Comparison of ENCODE assay signal across 9 cellular contexts in genomic region chr15:77907824-77908751, GRCh38.
DNase-seq lines count a peak whose midpoint lies in the region; ATAC-seq and TF ChIP-seq lines count a peak whose summit lies in the region.
"Had no signal": no experiment of that assay in that cellular context is flagged by ENCODE, and none has a peak within 500 bp of the region (broad histone marks: within the 10 kb centered on the region; RNA-seq: fewer than 3 reads in every experiment).

No MANE protein-coding gene starts in this region.

- H3K9ac ChIP-seq in NT2/D1 (ENCODE audit: insufficient read length, low read depth) = peak overlapping the region; percentile 33

- H3K27me3 ChIP-seq in NT2/D1 (ENCODE audit: insufficient read depth, insufficient read length) = no peaks in the 10 kb centered on the region
- H3K27me3 ChIP-seq in tibial nerve = no peaks in the 10 kb centered on the region

- peaks cover 4% of the 10 kb centered on the region for H3K27me3 Mint-ChIP-seq in activated naive CD8-positive, alpha-beta T cell treated with anti-CD3 and anti-CD28 coated beads, Interleukin-2, amount 50 U/mL, for 24 hours
- peaks cover 20% of the 10 kb centered on the region for H3K27me3 Mint-ChIP-seq in stimulated activated naive CD8-positive, alpha-beta T cell treated with anti-CD3 and anti-CD28 coated beads, Interleukin-15, amount 100 ng/mL, for 72 hours

- no peak for TF ChIP-seq EP300 in tibial nerve (IDR thresholded peaks at IDR 0.05)

- H3K4me1 ChIP-seq in NT2/D1 (ENCODE audit: insufficient read depth, insufficient read length) (peaks cover 9% of the 10 kb centered on the region), tibial nerve (no peaks in the 10 kb centered on the region)

- no peak overlapping the region for H3K27ac ChIP-seq in tibial nerve
- H3K27ac ChIP-seq: thoracic aorta had no signal

- H3K27ac Mint-ChIP-seq in activated naive CD8-positive, alpha-beta T cell treated with anti-CD3 and anti-CD28 coated beads, Interleukin-2, amount 50 U/mL, for 24 hours = no peak overlapping the region
- H3K27ac Mint-ChIP-seq in stimulated activated naive CD8-positive, alpha-beta T cell treated with anti-CD3 and anti-CD28 coated beads, Interleukin-15, amount 100 ng/mL, for 72 hours = no peak overlapping the region

- no peaks in the 10 kb centered on the region for H3K9me3 Mint-ChIP-seq in activated naive CD8-positive, alpha-beta T cell treated with anti-CD3 and anti-CD28 coated beads, Interleukin-2, amount 50 U/mL, for 24 hours
- no peaks in the 10 kb centered on the region for H3K9me3 Mint-ChIP-seq in stimulated activated naive CD8-positive, alpha-beta T cell treated with anti-CD3 and anti-CD28 coated beads, Interleukin-15, amount 100 ng/mL, for 72 hours

- no peak for TF ChIP-seq POLR2A in tibial nerve (IDR thresholded peaks at IDR 0.05)

- no peaks in the 10 kb centered on the region for H3K36me3 ChIP-seq in NT2/D1 (ENCODE audit: insufficient read depth, insufficient read length, low read length)
- no peaks in the 10 kb centered on the region for H3K36me3 ChIP-seq in tibial nerve
- H3K36me3 ChIP-seq: thoracic aorta had no signal

- 61 to 66% methylated on average over 28 of the region's 28 CpGs for WGBS in tibial nerve, 2 donors

- peak; percentile 55 for ATAC-seq in activated naive CD8-positive, alpha-beta T cell treated with anti-CD3 and anti-CD28 coated beads, Interleukin-2, amount 50 U/mL, for 24 hours
- peak; percentile 87 for ATAC-seq in left lobe of liver
- ATAC-seq in stimulated activated naive CD8-positive, alpha-beta T cell treated with anti-CD3 and anti-CD28 coated beads, Interleukin-15, amount 100 ng/mL, for 72 hours = peak; percentile 68
- ATAC-seq in HG02973 (IDR thresholded peaks at IDR 0.05; ENCODE audit: unreplicated experiment) = no peak

- H3K4me3 ChIP-seq in NT2/D1 (ENCODE audit: insufficient read length, low read depth) (no peak overlapping the region), tibial nerve (no peak overlapping the region)
- H3K4me3 ChIP-seq: thoracic aorta had no signal

- no peaks in the 10 kb centered on the region for H3K9me3 ChIP-seq in NT2/D1 (ENCODE audit: insufficient read depth, low read length)
- no peaks in the 10 kb centered on the region for H3K9me3 ChIP-seq in tibial nerve
- H3K9me3 ChIP-seq: thoracic aorta had no signal

- H3K4me3 Mint-ChIP-seq in activated naive CD8-positive, alpha-beta T cell treated with anti-CD3 and anti-CD28 coated beads, Interleukin-2, amount 50 U/mL, for 24 hours = no peak overlapping the region
- no peak overlapping the region for H3K4me3 Mint-ChIP-seq in stimulated activated naive CD8-positive, alpha-beta T cell treated with anti-CD3 and anti-CD28 coated beads, Interleukin-15, amount 100 ng/mL, for 72 hours

- H3K36me3 Mint-ChIP-seq in activated naive CD8-positive, alpha-beta T cell treated with anti-CD3 and anti-CD28 coated beads, Interleukin-2, amount 50 U/mL, for 24 hours (ENCODE audit: low read depth) = no peaks in the 10 kb centered on the region

- no peaks in the 10 kb centered on the region for H3K4me1 Mint-ChIP-seq in activated naive CD8-positive, alpha-beta T cell treated with anti-CD3 and anti-CD28 coated beads, Interleukin-2, amount 50 U/mL, for 24 hours
- peaks cover 7% of the 10 kb centered on the region for H3K4me1 Mint-ChIP-seq in stimulated activated naive CD8-positive, alpha-beta T cell treated with anti-CD3 and anti-CD28 coated beads, Interleukin-15, amount 100 ng/mL, for 72 hours

- TF ChIP-seq CTCF in GM12873 (IDR thresholded peaks at IDR 0.05; ENCODE audit: insufficient read depth, low read depth, low read length, missing control alignments) (peak; percentile 67), tibial nerve (IDR thresholded peaks at IDR 0.05) (no peak)

- DNase-seq in A172 (ENCODE audit: low spot score) (peak; percentile 69), NT2/D1 (ENCODE audit: low read depth, low spot score) (peak; percentile 84), left lobe of liver (ENCODE audit: low spot score) (peak; percentile 55), tibial nerve (ENCODE audit: low spot score in 2 of 2) (no peak)
- DNase-seq in activated naive CD8-positive, alpha-beta T cell treated with anti-CD3 and anti-CD28 coated beads, Interleukin-2, amount 50 U/mL, for 24 hours = peak; percentile 60
- peak; percentile 48 to 61 for DNase-seq in stimulated activated naive CD8-positive, alpha-beta T cell treated with anti-CD3 and anti-CD28 coated beads, Interleukin-15, amount 100 ng/mL, for 72 hours

Comparison
In these comparisons a context has a peak if more than half of its experiments do, and no peak if none do; other contexts are left out.
1. DNase-seq: peak in A172 (single experiment), NT2/D1 (single experiment), activated naive CD8-positive, alpha-beta T cell treated with anti-CD3 and anti-CD28 coated beads, Interleukin-2, amount 50 U/mL, for 24 hours (single experiment), left lobe of liver (single experiment) and stimulated activated naive CD8-positive, alpha-beta T cell treated with anti-CD3 and anti-CD28 coated beads, Interleukin-15, amount 100 ng/mL, for 72 hours (2 of 2); none in tibial nerve (0 of 2).